In the genomic region with DNA sequence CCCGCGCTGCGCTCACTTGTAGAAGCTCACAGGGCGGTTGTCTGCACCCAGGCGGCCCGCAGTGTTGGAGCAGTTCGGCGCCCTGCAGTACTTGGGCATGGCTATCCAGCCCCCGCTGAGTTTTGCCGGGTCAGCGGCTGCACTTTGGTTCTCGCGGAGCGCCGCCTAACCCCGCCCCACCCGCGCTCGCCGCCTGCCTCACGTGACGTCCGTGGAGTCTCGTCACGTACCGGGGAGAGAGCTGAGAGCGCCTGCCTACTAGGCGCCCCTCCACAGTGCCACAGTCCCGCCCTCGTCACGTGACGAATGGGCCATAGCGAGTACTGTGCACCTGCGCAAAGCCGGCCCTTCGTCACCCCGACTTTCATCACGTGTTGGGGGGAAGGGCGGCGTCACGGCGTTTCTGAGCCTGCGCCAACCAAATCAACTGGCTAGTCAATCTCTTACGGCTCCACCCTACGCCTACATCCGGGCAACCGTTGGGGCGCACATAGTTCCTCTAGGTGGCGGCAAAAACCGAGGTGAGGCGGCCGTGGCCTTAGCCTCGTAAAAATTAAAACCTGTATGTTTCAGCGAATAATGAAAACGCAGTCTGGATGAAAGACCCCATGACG, we compare ENCODE assay signal across 8 cellular contexts. TPM values are rescaled to one million over a fixed set of nuclear protein-coding genes. Genes with fewer than 3 reads are reported as not detected.
DNase-seq lines count a peak whose midpoint lies in the region; TF ChIP-seq lines count a peak whose summit lies in the region.

THAP8 (minus strand) TSS at position 167 of the 614 bp plus-strand sequence; CDS start at position 99, 68 bp downstream.

- intact Hi-C loops in testis (cut with DNase I; ENCODE audit: low total_unique reads) = loop anchor here (10.0 kb wide), 1 partner anchor 721 kb away; the partner anchor contains the start of gene ZNF850

- peaks cover 20% of the 10 kb centered on the region for H3K4me1 Mint-ChIP-seq in HFFc6 (ENCODE audit: low read depth)
- peaks cover 15% of the 10 kb centered on the region for H3K4me1 Mint-ChIP-seq in activated naive CD4-positive, alpha-beta T cell treated with anti-CD3 and anti-CD28 coated beads, Interleukin-2, amount 50 U/mL, for 24 hours

- H3K4me3 ChIP-seq in GM08714 (ENCODE audit: low read length) = peak within 1 kb of the TSS; percentile 92
- H3K4me3 ChIP-seq in testis = peak within 1 kb of the TSS; percentile 62 to 79

- WGBS in testis, 2 donors = 0% methylated on average over 20 to 45 of the region's 56 CpGs

- DNase-seq in HFFc6 (peak; percentile 99), NAMALWA (ENCODE audit: low spot score) (peak; percentile 99), SK-N-DZ (ENCODE audit: low spot score) (peak; percentile 98), glomerular endothelial cell (ENCODE audit: extremely low read depth, low read depth, low spot score) (peak; percentile 85), occipital lobe (lab: John Stamatoyannopoulos, UW) (peak; percentile 99), testis (peak; percentile 99)

- no peaks in the 10 kb centered on the region for H3K36me3 ChIP-seq in testis (ENCODE audit: low read depth, missing control alignments)

- no peaks in the 10 kb centered on the region; the same call in 1 of the 2 replicates for H3K27me3 Mint-ChIP-seq in HFFc6 (ENCODE audit: insufficient read depth)
- H3K27me3 Mint-ChIP-seq in activated naive CD4-positive, alpha-beta T cell treated with anti-CD3 and anti-CD28 coated beads, Interleukin-2, amount 50 U/mL, for 24 hours = no peaks in the 10 kb centered on the region

- H3K4me3 Mint-ChIP-seq in HFFc6 = peak within 1 kb of the TSS; percentile 100
- H3K4me3 Mint-ChIP-seq in activated naive CD4-positive, alpha-beta T cell treated with anti-CD3 and anti-CD28 coated beads, Interleukin-2, amount 50 U/mL, for 24 hours = peak within 1 kb of the TSS; percentile 98

- H3K36me3 Mint-ChIP-seq in HFFc6 (ENCODE audit: low read depth) = no peaks in the 10 kb centered on the region; the same call in 1 of the 2 replicates
- no peaks in the 10 kb centered on the region for H3K36me3 Mint-ChIP-seq in activated naive CD4-positive, alpha-beta T cell treated with anti-CD3 and anti-CD28 coated beads, Interleukin-2, amount 50 U/mL, for 24 hours

- peak within 1 kb of the TSS; percentile 98 for H3K27ac Mint-ChIP-seq in HFFc6
- H3K27ac Mint-ChIP-seq in activated naive CD4-positive, alpha-beta T cell treated with anti-CD3 and anti-CD28 coated beads, Interleukin-2, amount 50 U/mL, for 24 hours = peak within 1 kb of the TSS; percentile 97

- H3K9me3 ChIP-seq in testis = no peaks in the 10 kb centered on the region

- H3K27ac ChIP-seq in testis = peak within 1 kb of the TSS; percentile 94 to 98

- TF ChIP-seq CTCF in HFFc6 (IDR thresholded peaks at IDR 0.05) (peak; percentile 76), testis (IDR thresholded peaks at IDR 0.05) (peak; percentile 27 to 55 (median 45))

- TF ChIP-seq POLR2A in testis (IDR thresholded peaks at IDR 0.05) = no peak

- H3K9me3 Mint-ChIP-seq in HFFc6 = no peaks in the 10 kb centered on the region
- no peaks in the 10 kb centered on the region for H3K9me3 Mint-ChIP-seq in activated naive CD4-positive, alpha-beta T cell treated with anti-CD3 and anti-CD28 coated beads, Interleukin-2, amount 50 U/mL, for 24 hours

- H3K4me1 ChIP-seq in testis = peaks cover 16% of the 10 kb centered on the region

- no peaks in the 10 kb centered on the region for H3K27me3 ChIP-seq in testis

RNA-seq across cellular contexts. Expression of gene THAP8, which starts in this region (rescaled TPM):
- total RNA-seq in HFFc6 (2021; fragmentation: NEBNext Ultra II Directional; extraction: Animal tissue kit (Norgen Biotek cat#: 25700)) = 1 to 10 TPM; 5.2 to 6.4 (median 5.5) TPM
- polyA plus RNA-seq in SK-N-DZ (2014; cell fraction: cytosol; rRNA removed) = 8.6 and 8.7 TPM in 2 replicates
- 1.1 and 2.1 TPM in 2 replicates for polyA plus RNA-seq in SK-N-DZ (2014; cell fraction: nucleus; rRNA removed)
- total RNA-seq in glomerular endothelial cell (10.3 and 13.9 TPM in 2 replicates), occipital lobe (1.9 TPM), testis (10 to 100 TPM; 25.0 to 34.2 TPM)
- polyA plus RNA-seq in testis (ENCODE audit: insufficient read depth, low read depth, low replicate concordance) = 25.8 TPM

Comparison
In these comparisons a context has a peak if more than half of its experiments do, and no peak if none do; other contexts are left out.
1. Peak in every context shown above with its lines: DNase-seq, H3K4me3 ChIP-seq and H3K27ac ChIP-seq.